In genomic region chr5:113202904-113203716, GRCh38 we compare ENCODE assay signal across 8 cellular contexts.
DNase-seq lines count a peak whose midpoint lies in the region; ATAC-seq, FAIRE-seq and TF ChIP-seq lines count a peak whose summit lies in the region.

No MANE protein-coding gene starts in this region.

- no peaks in the 10 kb centered on the region for H3K27me3 ChIP-seq in osteoblast (ENCODE audit: insufficient read depth, low read length)

- peak overlapping the region; percentile 23 for H3K27ac ChIP-seq in osteoblast (ENCODE audit: low read depth, low read length)

- no peak for TF ChIP-seq CTCF in D721Med (IDR thresholded peaks at IDR 0.05; ENCODE audit: insufficient read depth, missing control alignments)
- no peak for TF ChIP-seq CTCF in osteoblast (IDR thresholded peaks at IDR 0.05; ENCODE audit: extremely low read depth, low read depth, low read length)

- DNase-seq in D721Med (ENCODE audit: insufficient read length, low spot score), result peak; percentile 38
- peak; percentile 99 for DNase-seq in SK-MEL-5 (ENCODE audit: low read depth, low spot score)
- peak; percentile 99 for DNase-seq in foreskin melanocyte
- DNase-seq in osteoblast (ENCODE audit: insufficient read length, low spot score, missing footprints), result peak; percentile 73
- no peak for DNase-seq in GF-D8 (lab: John Stamatoyannopoulos, UW)
- DNase-seq in MV-4-11 (lab: John Stamatoyannopoulos, UW), result no peak
- DNase-seq in NCI-H2081 treated with DMSO at 0.1 percent for 48 hours (lab: John Stamatoyannopoulos, UW), result no peak

- H3K9me3 ChIP-seq in osteoblast (ENCODE audit: low read depth, low read length), result no peaks in the 10 kb centered on the region

- in situ Hi-C loops in SK-MEL-5 (cut with HindIII; ENCODE audit: low pct_unique_long_range_greater_than_20kb, low sequenced_read_pairs), result no loop called here

- no peak overlapping the region for H2AFZ ChIP-seq in osteoblast (ENCODE audit: low read length)

- peak; percentile 80 for FAIRE-seq in D721Med (lab: Jason Lieb, UNC)

- no peaks in the 10 kb centered on the region for H3K79me2 ChIP-seq in osteoblast (ENCODE audit: insufficient read depth, low read length)

- H3K36me3 ChIP-seq in osteoblast (ENCODE audit: insufficient read depth, low read length), result no peaks in the 10 kb centered on the region

- no peaks in the 10 kb centered on the region for H4K20me1 ChIP-seq in osteoblast (ENCODE audit: insufficient read depth, low read length)

- ATAC-seq in GM21717 (IDR thresholded peaks at IDR 0.05; ENCODE audit: unreplicated experiment), result no peak

- H3K4me1 ChIP-seq in osteoblast (ENCODE audit: insufficient read depth, low read length), result peaks cover 4% of the 10 kb centered on the region

- peak overlapping the region; percentile 56 for H3K4me3 ChIP-seq in osteoblast (ENCODE audit: insufficient read depth, low read length)

- H3K4me2 ChIP-seq in osteoblast (ENCODE audit: insufficient read depth, low read length), result peak overlapping the region; percentile 75

Comparison
In these comparisons a context has a peak if more than half of its experiments do, and no peak if none do; other contexts are left out.
1. DNase-seq: peak in D721Med (single experiment), SK-MEL-5 (single experiment), foreskin melanocyte (single experiment) and osteoblast (single experiment); none in GF-D8 (single experiment), MV-4-11 (single experiment) and NCI-H2081 treated with DMSO at 0.1 percent for 48 hours (single experiment).